10 cellular contexts compared by ENCODE assay signal in genomic region chr5:126508251-126508961, GRCh38.
DNase-seq lines count a peak whose midpoint lies in the region; ATAC-seq and TF ChIP-seq lines count a peak whose summit lies in the region.
"Had no signal": no experiment of that assay in that cellular context is flagged by ENCODE, and none has a peak within 500 bp of the region (broad histone marks: within the 10 kb centered on the region; RNA-seq: fewer than 3 reads in every experiment).

No MANE protein-coding gene starts in this region.

- H3K27me3 ChIP-seq in A673 (replicated peaks; ENCODE audit: insufficient read depth, low read depth, low read length, poor library complexity) (no peaks in the 10 kb centered on the region), muscle layer of colon (ENCODE audit: control insufficient read depth in 1 of 2, insufficient read depth in 2 of 2, low read length in 2 of 2) (no peaks in the 10 kb centered on the region)

- peak; percentile 11 for DNase-seq in A673 (ENCODE audit: low spot score)
- DNase-seq in KBM-7 = peak; percentile 18
- DNase-seq in astrocyte of the cerebellum (ENCODE audit: low read depth) = peak; percentile 35
- no peak for DNase-seq in hepatic stellate cell (ENCODE audit: low spot score)
- DNase-seq in HCEC 1CT = no peak
- DNase-seq: RPMI8226; stimulated activated CD4-positive, alpha-beta T cell treated with anti-CD3 and anti-CD28 coated beads, Interleukin-4, amount 100 ng/mL, for 1 hour had no signal

- H3K4me1 ChIP-seq in A673 (ENCODE audit: insufficient read depth, low read length, poor library complexity, severe bottlenecking) (no peaks in the 10 kb centered on the region), muscle layer of colon (ENCODE audit: insufficient read depth, low read length) (no peaks in the 10 kb centered on the region)

- CTCF ChIA-PET in A673 (lab: Charles Lee) = no interaction called here

- TF ChIP-seq CTCF in A673 (conservative IDR thresholded peaks at IDR 0.05; ENCODE audit: low read depth, low read length) (no peak), astrocyte of the cerebellum (IDR thresholded peaks at IDR 0.05; ENCODE audit: low read depth, low read length, missing control alignments) (no peak)

- H3K4me3 ChIP-seq in A673 (ENCODE audit: low read depth, low read length, poor library complexity, severe bottlenecking) (no peak overlapping the region), astrocyte of the cerebellum (ENCODE audit: low read depth, low read length) (no peak overlapping the region), muscle layer of colon (ENCODE audit: low read depth in 1 of 2, low read length in 2 of 2) (no peak overlapping the region)

- no peaks in the 10 kb centered on the region for H3K36me3 ChIP-seq in A673 (ENCODE audit: insufficient read depth, low read length, poor library complexity, severe bottlenecking)
- H3K36me3 ChIP-seq in muscle layer of colon (ENCODE audit: insufficient read depth, low read length) = no peaks in the 10 kb centered on the region

- intact Hi-C loops in A673 (cut with micrococcal nuclease; ENCODE audit: unreplicated experiment) = no loop called here

- in situ Hi-C loops in KBM-7 (cut with MboI; ENCODE audit: low pct_unique_long_range_greater_than_20kb, low sequenced_read_pairs) = no loop called here
- in situ Hi-C loops in astrocyte of the cerebellum (cut with HindIII; ENCODE audit: low sequenced_read_pairs) = no loop called here

- H3K27ac ChIP-seq in A673 (ENCODE audit: low read depth, low read length, poor library complexity, severe bottlenecking) = no peak overlapping the region
- peak overlapping the region; percentile 42 for H3K27ac ChIP-seq in muscle layer of colon (ENCODE audit: low read depth, low read length)

- no peak overlapping the region for H3K9ac ChIP-seq in muscle layer of colon (ENCODE audit: low read length)

- no TSS peak for BruUV-seq in A673 (replicated peaks; lab: Mats Ljungman, UMichigan)

- POLR2A ChIA-PET in A673 (lab: Charles Lee; ENCODE audit: low non-redundant PET) = no interaction called here

- ATAC-seq in GM19397 (IDR thresholded peaks at IDR 0.05; ENCODE audit: unreplicated experiment) (no peak), GM21529 (IDR thresholded peaks at IDR 0.05; ENCODE audit: unreplicated experiment) (no peak)

- H3K9me3 ChIP-seq in A673 (ENCODE audit: low read depth, low read length, poor library complexity, severe bottlenecking) (no peaks in the 10 kb centered on the region), muscle layer of colon (ENCODE audit: low read length) (no peaks in the 10 kb centered on the region)

Comparison
In these comparisons a context has a peak if more than half of its experiments do, and no peak if none do; other contexts are left out.
1. DNase-seq: peak in A673 (single experiment), KBM-7 (single experiment) and astrocyte of the cerebellum (single experiment); none in hepatic stellate cell (single experiment) and HCEC 1CT (single experiment).